8 cellular contexts compared by ENCODE assay signal in genomic region chr2:181656450-181657261, GRCh38. TPM values are rescaled to one million over a fixed set of nuclear protein-coding genes. Genes with fewer than 3 reads are reported as not detected.
DNase-seq lines count a peak whose midpoint lies in the region; ATAC-seq and TF ChIP-seq lines count a peak whose summit lies in the region.

Gene CERKL (minus strand): TSS chr2:181657105. CDS start chr2:181657006, 99 bp downstream.

- peak within 1 kb of the TSS in 1 of 3 experiments; percentile 58 for H3K27ac Mint-ChIP-seq in nephron

- H3K4me1 Mint-ChIP-seq in nephron, result peaks cover 5% of the 10 kb centered on the region

- H3K4me2 ChIP-seq in fibroblast of lung (ENCODE audit: extremely low read depth, insufficient read depth, low read length), result peak within 1 kb of the TSS; percentile 85

- H3K9me3 Mint-ChIP-seq in nephron, result no peaks in the 10 kb centered on the region

- no peak within 1 kb of the TSS for H3K9ac ChIP-seq in fibroblast of lung (ENCODE audit: insufficient read depth, low read length)

- H3K27me3 ChIP-seq in fibroblast of lung (ENCODE audit: control insufficient read depth, insufficient read depth, low read length), result peaks cover 14% of the 10 kb centered on the region

- H3K4me3 ChIP-seq in GM12875 (ENCODE audit: low read depth, low read length) (peak within 1 kb of the TSS; percentile 57), WI38 (ENCODE audit: low read depth, low read length) (peak within 1 kb of the TSS; percentile 57), fibroblast of lung (replicated peaks in 1 of 4; ENCODE audit: control extremely low read depth in 1 of 4, insufficient read depth in 1 of 4, low read depth in 3 of 4, low read length in 4 of 4) (peak within 1 kb of the TSS; percentile 53 to 64 (median 58))

- H4K20me1 ChIP-seq in fibroblast of lung (ENCODE audit: control insufficient read depth, extremely low read depth, insufficient read depth, low read length), result no peaks in the 10 kb centered on the region

- H3K27me3 Mint-ChIP-seq in nephron (ENCODE audit: low read depth), result peaks cover 75% of the 10 kb centered on the region

- H3K4me3 Mint-ChIP-seq in nephron, result peak within 1 kb of the TSS; percentile 83 to 86 (median 85)

- TF ChIP-seq CTCF in GM12875 (IDR thresholded peaks at IDR 0.05; ENCODE audit: borderline replicate concordance, insufficient read depth, low read depth, low read length) (no peak), WI38 (IDR thresholded peaks at IDR 0.05; ENCODE audit: low read depth, low read length) (no peak), fibroblast of lung (conservative IDR thresholded peaks at IDR 0.05 in 1 of 2, IDR thresholded peaks at IDR 0.05 in 1 of 2; ENCODE audit: low read depth in 1 of 2, low read length in 2 of 2) (no peak), nephron (IDR thresholded peaks at IDR 0.05; ENCODE audit: unreplicated experiment in 3 of 3) (no peak)

- no peaks in the 10 kb centered on the region for H3K36me3 Mint-ChIP-seq in nephron (ENCODE audit: low read depth)

- peak; percentile 86 for ATAC-seq in GM21529 (IDR thresholded peaks at IDR 0.05; ENCODE audit: unreplicated experiment)

- no peaks in the 10 kb centered on the region for H3K36me3 ChIP-seq in fibroblast of lung (ENCODE audit: control insufficient read depth, insufficient read depth, low read length)

- no peaks in the 10 kb centered on the region for H3K79me2 ChIP-seq in fibroblast of lung (ENCODE audit: control insufficient read depth, insufficient read depth, low read length)

- DNase-seq in HT-29 (ENCODE audit: low spot score) (peak; percentile 17), fibroblast of lung (ENCODE audit: low read depth in 2 of 2) (peak; percentile 14 to 34), NCI-H146 (lab: John Stamatoyannopoulos, UW) (no peak), NCI-H128 (lab: John Stamatoyannopoulos, UW; ENCODE audit: unreplicated experiment) (no peak)

- H2AFZ ChIP-seq in fibroblast of lung (ENCODE audit: low read length), result peak within 1 kb of the TSS; percentile 64

- no peak within 1 kb of the TSS for H3K27ac ChIP-seq in fibroblast of lung (ENCODE audit: insufficient read depth, low read length)

- H3K9me3 ChIP-seq in fibroblast of lung (ENCODE audit: control insufficient read depth, insufficient read depth, low read depth, low read length), result no peaks in the 10 kb centered on the region

- H3K4me1 ChIP-seq in fibroblast of lung (ENCODE audit: control insufficient read depth, extremely low read depth, insufficient read depth, low read length), result no peaks in the 10 kb centered on the region

RNA-seq across cellular contexts. Expression of gene CERKL, which starts in this region (rescaled TPM):
- 0.20 and 0.83 TPM in 2 replicates for total RNA-seq in HT-29 (2014; rRNA removed; shearing (Covaris generic))
- total RNA-seq in fibroblast of lung, result 0.17 TPM in 1 of 2 replicates, not detected in the other
- polyA plus RNA-seq in fibroblast of lung, result 0.03 TPM in 1 of 2 replicates, not detected in the other
- 6.0 and 9.1 TPM in 2 replicates for polyA plus RNA-seq in fibroblast of lung (2012)
- polyA minus RNA-seq in fibroblast of lung (ENCODE audit: low replicate concordance), result not detected in 2 replicates

Comparison
In these comparisons a context has a peak if more than half of its experiments do, and no peak if none do; other contexts are left out.
1. Peak in DNase-seq in HT-29; RNA of the gene not detected or under 1 TPM.
2. DNase-seq: peak in fibroblast of lung (2 of 2); none in NCI-H146 (single experiment) and NCI-H128 (single experiment).
3. Peak in every context shown above with its lines, with median percentiles within 50 percentile points of each other: H3K4me3 ChIP-seq.